ENCODE assay signal across 13 cellular contexts in the genomic region with DNA sequence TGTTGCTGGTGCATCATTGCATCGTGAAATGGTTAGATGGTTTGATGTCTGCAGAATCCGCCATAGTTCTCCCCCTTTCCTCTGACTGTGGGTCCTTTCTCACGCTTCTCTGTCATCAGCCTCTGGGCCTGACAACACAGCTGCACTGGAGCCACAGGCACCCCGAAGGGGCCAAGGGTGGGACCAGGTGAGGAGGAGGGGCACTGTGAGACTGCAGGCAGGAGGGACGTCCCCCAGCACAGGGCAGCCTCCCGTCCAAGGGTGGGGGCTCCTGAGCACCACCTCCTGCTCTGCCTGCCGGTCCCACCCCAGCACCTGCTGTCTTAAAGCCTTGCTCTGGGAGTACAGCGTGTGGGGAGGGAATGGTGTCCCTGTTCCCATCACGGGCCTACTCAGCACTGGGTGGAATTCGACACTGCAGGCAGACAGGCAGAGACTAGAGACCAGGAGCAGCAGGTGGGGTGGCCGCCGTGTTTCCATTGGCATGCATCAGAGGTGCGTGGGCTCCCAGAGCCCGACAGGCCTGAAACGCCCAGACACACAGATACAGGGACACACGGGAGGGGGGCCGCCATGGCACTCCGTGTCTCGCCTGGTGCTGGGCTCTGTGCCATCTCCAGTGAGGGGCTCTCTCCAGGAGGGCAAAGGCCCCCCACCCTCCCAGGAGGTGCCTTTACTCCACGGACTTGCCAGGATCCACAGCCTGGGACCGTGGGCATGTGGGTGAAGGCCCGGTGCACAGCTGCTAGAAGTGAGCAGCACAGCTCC. TPM values are rescaled to one million over a fixed set of nuclear protein-coding genes. Genes with fewer than 3 reads are reported as not detected.
"Had no signal": no experiment of that assay in that cellular context is flagged by ENCODE, and none has a peak within 500 bp of the region (broad histone marks: within the 10 kb centered on the region; RNA-seq: fewer than 3 reads in every experiment).

No MANE protein-coding gene starts in this region.

- H3K27me3 ChIP-seq: ovary had no signal

- H3K4me3 ChIP-seq: esophagus muscularis mucosa, ovary, thoracic aorta had no signal

- DNase-seq: activated CD4-positive, alpha-beta T cell treated with anti-CD3 and anti-CD28 coated beads, Interleukin-2, amount 10 ng/mL, durations not matched to agents 7 days and 5 days; activated CD4-positive, CD25-positive, alpha-beta regulatory T cell; activated gamma-delta T cell; immature natural killer cell; nephron progenitor cell; ovary; stimulated activated CD4-positive, alpha-beta T cell treated with anti-CD3 and anti-CD28 coated beads, Interleukin-4, amount 100 ng/mL, for 24 hours; stimulated activated naive CD8-positive, alpha-beta T cell treated with anti-CD3 and anti-CD28 coated beads, Interleukin-15, amount 100 ng/mL, for 72 hours; T-helper 2 cell had no signal

- ATAC-seq: left lobe of liver; stimulated activated naive CD8-positive, alpha-beta T cell treated with anti-CD3 and anti-CD28 coated beads, Interleukin-15, amount 100 ng/mL, for 72 hours had no signal

- H3K27ac ChIP-seq: esophagus muscularis mucosa, ovary, thoracic aorta had no signal

RNA-seq across cellular contexts. Expression of a gene that starts 15.0 kb away (rescaled TPM):
- total RNA-seq: activated CD4-positive, alpha-beta T cell treated with anti-CD3 and anti-CD28 coated beads, Interleukin-2, amount 10 ng/mL, durations not matched to agents 7 days and 5 days; activated CD8-positive, alpha-beta memory T cell treated with anti-CD3 and anti-CD28 coated beads for 36 hours; left lobe of liver had no signal
- polyA plus RNA-seq: immature natural killer cell had no signal
